ENCODE assay signal across 9 cellular contexts in genomic region chr17:38733315-38734234, GRCh38. TPM values are rescaled to one million over a fixed set of nuclear protein-coding genes. Genes with fewer than 3 reads are reported as not detected.
DNase-seq lines count a peak whose midpoint lies in the region; ATAC-seq and TF ChIP-seq lines count a peak whose summit lies in the region.
"Had no signal": no experiment of that assay in that cellular context is flagged by ENCODE, and none has a peak within 500 bp of the region (broad histone marks: within the 10 kb centered on the region; RNA-seq: fewer than 3 reads in every experiment).

No MANE protein-coding gene starts in this region.

- TF ChIP-seq CTCF in BJ (IDR thresholded peaks at IDR 0.05; ENCODE audit: insufficient read depth, low read depth, low read length) (peak; percentile 31; the same call in 1 of the 2 replicates), GM12875 (IDR thresholded peaks at IDR 0.05; ENCODE audit: borderline replicate concordance, insufficient read depth, low read depth, low read length) (peak; percentile 60)

- POLR2A ChIA-PET in BJ (lab: Charles Lee), result no interaction called here

- H3K36me3 ChIP-seq in BJ (ENCODE audit: control insufficient read depth, insufficient read depth, low read length), result peaks cover 23% of the 10 kb centered on the region

- H3K27me3 ChIP-seq in BJ (ENCODE audit: control insufficient read depth, insufficient read depth, low read length), result no peaks in the 10 kb centered on the region

- ATAC-seq in GM18909 (IDR thresholded peaks at IDR 0.05; ENCODE audit: poor library complexity, unreplicated experiment), result no peak
- no peak for ATAC-seq in HG02884 (IDR thresholded peaks at IDR 0.05; ENCODE audit: unreplicated experiment)
- ATAC-seq in GM18858 (IDR thresholded peaks at IDR 0.05; ENCODE audit: unreplicated experiment), result no peak

- CTCF ChIA-PET in BJ (lab: Yijun Ruan, JAX), result interaction anchor here (1.5 to 4.4 kb wide), 3 partner anchors 9 to 55 kb away, joined by 3 to 87 read pairs (median 38); partner anchors contain the start of gene EPOP

- H3K4me3 ChIP-seq in BJ (ENCODE audit: low read depth, low read length) (no peak overlapping the region), GM12875 (ENCODE audit: low read depth, low read length) (no peak overlapping the region)

- DNase-seq in BJ (ENCODE audit: low read depth) (no peak), left kidney (ENCODE audit: low read depth, low spot score) (peak; percentile 62), C1 segment of cervical spinal cord (lab: John Stamatoyannopoulos, UW) (no peak)
- peak; percentile 42 to 60 for DNase-seq in activated T-cell treated with anti-CD3 and anti-CD28 coated beads, Interleukin-2, amount 50 U/mL, for 48 hours
- DNase-seq: NCI-H2081 treated with DMSO at 0.1 percent for 48 hours had no signal

RNA-seq across cellular contexts. Expression of gene CISD3, which starts 3.4 kb away (rescaled TPM):
- 15.1 and 17.1 TPM in 2 replicates for polyA plus RNA-seq in BJ (2011; rRNA removed)
- 5.8 and 8.3 TPM in 2 replicates for polyA minus RNA-seq in BJ (2011; rRNA and poly(A)+ RNA removed)

RNA-seq across cellular contexts. Expression of gene PCGF2, which starts 14.6 kb away (rescaled TPM):
- polyA plus RNA-seq in BJ (2011; rRNA removed), result 16.6 and 27.6 TPM in 2 replicates
- 20.8 and 27.5 TPM in 2 replicates for polyA minus RNA-seq in BJ (2011; rRNA and poly(A)+ RNA removed)

RNA-seq across cellular contexts. Expression of gene PSMB3, which starts 19.0 kb away (rescaled TPM):
- 293 and 337 TPM in 2 replicates for polyA plus RNA-seq in BJ (2011; rRNA removed)
- 158 and 319 TPM in 2 replicates for polyA minus RNA-seq in BJ (2011; rRNA and poly(A)+ RNA removed)

RNA-seq across cellular contexts. Expression of gene MLLT6, which starts 28.5 kb away (rescaled TPM):
- 21.4 and 32.1 TPM in 2 replicates for polyA plus RNA-seq in BJ (2011; rRNA removed)
- polyA minus RNA-seq in BJ (2011; rRNA and poly(A)+ RNA removed), result 21.5 and 32.8 TPM in 2 replicates

RNA-seq across cellular contexts. Expression of gene EPOP, which starts 58.8 kb away (rescaled TPM):
- polyA plus RNA-seq in BJ (2011; rRNA removed), result 0.52 and 0.55 TPM in 2 replicates
- 0.43 and 0.51 TPM in 2 replicates for polyA minus RNA-seq in BJ (2011; rRNA and poly(A)+ RNA removed)

Comparison
In these comparisons a context has a peak if more than half of its experiments do, and no peak if none do; other contexts are left out.
1. DNase-seq: peak in activated T-cell treated with anti-CD3 and anti-CD28 coated beads, Interleukin-2, amount 50 U/mL, for 48 hours (2 of 2) and left kidney (single experiment); none in BJ (single experiment) and C1 segment of cervical spinal cord (0 of 14).